ENCODE assay signal across 10 cellular contexts in genomic region chr5:172175263-172175719, GRCh38. TPM values are rescaled to one million over a fixed set of nuclear protein-coding genes. Genes with fewer than 3 reads are reported as not detected.
DNase-seq lines count a peak whose midpoint lies in the region; ATAC-seq and TF ChIP-seq lines count a peak whose summit lies in the region.
"Had no signal": no experiment of that assay in that cellular context is flagged by ENCODE, and none has a peak within 500 bp of the region (broad histone marks: within the 10 kb centered on the region; RNA-seq: fewer than 3 reads in every experiment).

No MANE protein-coding gene starts in this region.

- H2AFZ ChIP-seq in mammary epithelial cell (ENCODE audit: low read depth, low read length): no peak overlapping the region

- H3K4me3 ChIP-seq in breast epithelium (peak overlapping the region; percentile 7 to 39 (median 20)), mammary epithelial cell (replicated peaks in 1 of 3; ENCODE audit: insufficient read depth in 1 of 3, low read depth in 2 of 3, low read length in 3 of 3) (no peak overlapping the region), duodenal mucosa (ENCODE audit: low read depth in 1 of 2, low read length in 2 of 2) (peak overlapping the region; percentile 62 to 74)
- H3K4me3 ChIP-seq: cardiac muscle cell had no signal

- intact Hi-C loops in breast epithelium (cut with DNase I; ENCODE audit: low total_unique reads): no loop called here
- intact Hi-C loops in mammary epithelial cell (cut with micrococcal nuclease): no loop called here

- CTCF ChIA-PET in mammary epithelial cell (lab: Charles Lee; ENCODE audit: low non-redundant PET): no interaction called here

- in situ Hi-C loops in mammary epithelial cell (cut with MboI; ENCODE audit: low sequenced_read_pairs in 2 of 2): loop anchor here in 1 of 2 donors (25.0 kb wide), 1 partner anchor 263 kb away; no protein-coding TSS in a partner anchor

- BruUV-seq in mammary epithelial cell (replicated peaks; lab: Mats Ljungman, UMichigan): no TSS peak

- TF ChIP-seq POLR2A in breast epithelium (IDR thresholded peaks at IDR 0.05): no peak

- H3K4me2 ChIP-seq in mammary epithelial cell (ENCODE audit: insufficient read depth, low read depth, low read length): no peak overlapping the region

- H3K4me1 ChIP-seq in breast epithelium: peaks cover 0 to 4% of the 10 kb centered on the region in 2 donors
- peaks cover 29% of the 10 kb centered on the region for H3K4me1 ChIP-seq in mammary epithelial cell (ENCODE audit: insufficient read depth, low read length)
- peaks cover 30 to 53% of the 10 kb centered on the region in 2 donors for H3K4me1 ChIP-seq in duodenal mucosa (ENCODE audit: control insufficient read depth in 1 of 2, insufficient read depth in 2 of 2, low read length in 2 of 2)

- dilution Hi-C loops in mammary epithelial cell (cut with HindIII; ENCODE audit: low sequenced_read_pairs): loop anchor here (5.0 kb wide), 1 partner anchor 63 kb away; no protein-coding TSS in a partner anchor

- H4K20me1 ChIP-seq in mammary epithelial cell (ENCODE audit: insufficient read depth, low read length): no peaks in the 10 kb centered on the region

- 94% methylated on average over 5 of the region's 7 CpGs for WGBS in mammary epithelial cell (ENCODE audit: low coverage, missing lambda C conversion rate)

- peak overlapping the region in 1 of 2 donors; percentile 32 for H3K27ac ChIP-seq in breast epithelium
- H3K27ac ChIP-seq in mammary epithelial cell (ENCODE audit: insufficient read depth, low read depth, low read length): no peak overlapping the region
- no peak overlapping the region for H3K27ac ChIP-seq in duodenal mucosa (ENCODE audit: low read depth, low read length)
- H3K27ac ChIP-seq: 22Rv1 had no signal

- no peak overlapping the region for H3K9ac ChIP-seq in mammary epithelial cell (ENCODE audit: insufficient read depth, low read length)
- H3K9ac ChIP-seq in duodenal mucosa (ENCODE audit: low read depth in 1 of 2, low read length in 2 of 2): no peak overlapping the region

- TF ChIP-seq CTCF in breast epithelium (IDR thresholded peaks at IDR 0.05) (no peak), mammary epithelial cell (conservative IDR thresholded peaks at IDR 0.05 in 1 of 2, IDR thresholded peaks at IDR 0.05 in 1 of 2; ENCODE audit: extremely low read depth in 1 of 2, insufficient read depth in 1 of 2, low read depth in 1 of 2, low read length in 2 of 2) (no peak)

- no peak for DNase-seq in breast epithelium (ENCODE audit: low spot score in 2 of 2)
- no peak for DNase-seq in mammary epithelial cell
- DNase-seq in activated CD4-positive, CD25-positive, alpha-beta regulatory T cell (lab: John Stamatoyannopoulos, UW): peak; percentile 56 to 89 (median 78)
- peak; percentile 70 to 81 for DNase-seq in stimulated activated CD4-positive, alpha-beta T cell treated with anti-CD3 and anti-CD28 coated beads, Interleukin-15, amount 100 ng/mL, for 1 hour (ENCODE audit: low read depth in 1 of 2, low spot score in 1 of 2)
- DNase-seq in DMS53 treated with DMSO at 0.1 percent for 48 hours (lab: John Stamatoyannopoulos, UW; ENCODE audit: unreplicated experiment): no peak
- no peak for DNase-seq in NCI-H187 (lab: John Stamatoyannopoulos, UW)

- peak; percentile 45 for ATAC-seq in HG03457 (IDR thresholded peaks at IDR 0.05; ENCODE audit: unreplicated experiment)

- peaks cover 96% of the 10 kb centered on the region for H3K79me2 ChIP-seq in mammary epithelial cell (ENCODE audit: insufficient read depth, low read length)

- H3K9me3 ChIP-seq in breast epithelium: no peaks in the 10 kb centered on the region
- H3K9me3 ChIP-seq in mammary epithelial cell (replicated peaks; ENCODE audit: insufficient read depth, low read length): no peaks in the 10 kb centered on the region
- H3K9me3 ChIP-seq in duodenal mucosa (ENCODE audit: control insufficient read depth in 1 of 2, low read length in 2 of 2): no peaks in the 10 kb centered on the region

- no peaks in the 10 kb centered on the region for H3K27me3 ChIP-seq in breast epithelium
- no peaks in the 10 kb centered on the region for H3K27me3 ChIP-seq in mammary epithelial cell (ENCODE audit: insufficient read depth, low read length)
- H3K27me3 ChIP-seq in duodenal mucosa (ENCODE audit: control insufficient read depth in 1 of 2, insufficient read depth in 2 of 2, low read length in 2 of 2): no peaks in the 10 kb centered on the region
- H3K27me3 ChIP-seq: cardiac muscle cell had no signal

- H3K36me3 ChIP-seq in breast epithelium (no peaks in the 10 kb centered on the region), mammary epithelial cell (ENCODE audit: insufficient read depth, low read length) (no peaks in the 10 kb centered on the region), duodenal mucosa (ENCODE audit: control insufficient read depth in 1 of 2, insufficient read depth in 2 of 2, low read length in 2 of 2) (peaks cover 0 to 4% of the 10 kb centered on the region in 2 donors)
- H3K36me3 ChIP-seq: cardiac muscle cell had no signal

RNA-seq across cellular contexts. Expression of gene STK10, which starts 12.7 kb away (rescaled TPM):
- total RNA-seq in breast epithelium (10 to 100 TPM; 17.1 to 32.5 (median 23.3) TPM), mammary epithelial cell (10 to 100 TPM; 50.8 to 65.0 TPM)
- 18.8 TPM for polyA plus RNA-seq in mammary epithelial cell
- 65.2 TPM for polyA minus RNA-seq in mammary epithelial cell

RNA-seq across cellular contexts. Expression of gene EFCAB9, which starts 18.7 kb away (rescaled TPM):
- not detected for total RNA-seq in breast epithelium
- not detected for total RNA-seq in mammary epithelial cell
- not detected for polyA plus RNA-seq in mammary epithelial cell
- not detected for polyA minus RNA-seq in mammary epithelial cell
- total RNA-seq: cardiac muscle cell had no signal
- polyA plus RNA-seq: cardiac muscle cell had no signal

Comparison
In these comparisons a context has a peak if more than half of its experiments do, and no peak if none do; other contexts are left out.
1. H3K4me3 ChIP-seq: peak in breast epithelium (3 of 3) and duodenal mucosa (2 of 2); none in mammary epithelial cell (0 of 3).
2. DNase-seq: peak in activated CD4-positive, CD25-positive, alpha-beta regulatory T cell (4 of 4) and stimulated activated CD4-positive, alpha-beta T cell treated with anti-CD3 and anti-CD28 coated beads, Interleukin-15, amount 100 ng/mL, for 1 hour (2 of 2); none in breast epithelium (0 of 2), mammary epithelial cell (single experiment), DMS53 treated with DMSO at 0.1 percent for 48 hours (single experiment) and NCI-H187 (0 of 2).